Comparison of ENCODE assay signal across 8 cellular contexts in the genomic region with DNA sequence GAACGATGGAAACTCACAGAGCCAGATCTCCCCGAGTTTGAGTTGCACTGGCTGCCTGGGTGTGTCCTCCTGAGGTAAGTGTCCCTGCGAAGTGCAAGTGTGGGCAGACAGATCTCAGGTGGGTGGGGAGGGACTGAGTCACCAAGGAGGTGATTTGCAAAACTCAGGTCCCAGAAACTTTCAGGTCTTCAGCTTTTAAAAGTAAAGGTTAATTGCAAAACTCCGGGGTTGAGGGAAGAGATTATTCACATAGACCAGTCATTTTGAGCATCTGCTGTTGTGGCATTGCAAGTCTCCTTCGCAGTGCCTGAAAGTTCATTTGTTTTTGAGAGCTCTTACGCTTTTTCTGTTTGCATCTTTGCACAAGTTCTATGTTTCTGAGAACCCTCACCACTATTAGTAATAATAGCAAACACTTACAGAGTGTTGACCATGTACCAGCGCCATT. TPM values are rescaled to one million over a fixed set of nuclear protein-coding genes. Genes with fewer than 3 reads are reported as not detected.
A peak's percentile ranks its signal among the peaks of the same experiment; 100 is the strongest.
DNase-seq lines count a peak whose midpoint lies in the region; ATAC-seq and TF ChIP-seq lines count a peak whose summit lies in the region.

No MANE protein-coding gene starts in this region.

- peak; percentile 87 for DNase-seq in activated naive CD4-positive, alpha-beta T cell treated with Interleukin-2 at 50 U/mL for 16 hours
- DNase-seq in stimulated activated CD4-positive, alpha-beta T cell treated with anti-CD3 and anti-CD28 coated beads, TNF-alpha, amount 100 ng/mL, for 1 hour (ENCODE audit: low read depth in 3 of 3, low spot score in 1 of 3): peak; percentile 48 to 58 (median 52)
- DNase-seq in left cardiac atrium (no peak), cerebellum (ENCODE audit: low spot score) (no peak), MG63 (no peak), DMS153 (lab: John Stamatoyannopoulos, UW) (no peak)

- H3K27me3 ChIP-seq in KMS-11 (ENCODE audit: insufficient read depth, low read depth) (peaks cover 4% of the 10 kb centered on the region; the same call in 1 of the 2 replicates), MG63 (no peaks in the 10 kb centered on the region)

- H3K4me2 ChIP-seq in KMS-11: peak overlapping the region; percentile 91

- H3K79me2 ChIP-seq in KMS-11 (ENCODE audit: insufficient read depth, low read depth): no peaks in the 10 kb centered on the region

- H3K9me3 ChIP-seq in MG63: no peaks in the 10 kb centered on the region

- no peak overlapping the region for H2AFZ ChIP-seq in KMS-11 (ENCODE audit: low read depth)

- H3K36me3 ChIP-seq in KMS-11 (ENCODE audit: insufficient read depth): no peaks in the 10 kb centered on the region
- peaks cover 99% of the 10 kb centered on the region for H3K36me3 ChIP-seq in MG63

- H4K20me1 ChIP-seq in KMS-11 (ENCODE audit: insufficient read depth): no peaks in the 10 kb centered on the region

- H3K4me1 ChIP-seq in KMS-11 (ENCODE audit: low read depth, poor library complexity, severe bottlenecking): peaks cover 53% of the 10 kb centered on the region

- no peak for TF ChIP-seq CTCF in KMS-11 (conservative IDR thresholded peaks at IDR 0.05; ENCODE audit: low read depth, low read length)

- no peak overlapping the region for H3K9ac ChIP-seq in KMS-11

- H3K4me3 ChIP-seq in KMS-11 (IDR thresholded peaks at IDR 0.05; ENCODE audit: insufficient read depth, low read depth, low read length) (no peak overlapping the region), MG63 (no peak overlapping the region; the same call in 1 of the 2 replicates)

- intact Hi-C loops in left cardiac atrium (cut with DNase I): loop anchor here in 1 of 2 donors (10.0 kb wide), 1 partner anchor 89 kb away; no protein-coding TSS in a partner anchor

- peak overlapping the region; percentile 61; the same call in 1 of the 2 replicates for H3K27ac ChIP-seq in KMS-11

- ATAC-seq in GM19463 (IDR thresholded peaks at IDR 0.05; ENCODE audit: unreplicated experiment) (peak; percentile 32), left cardiac atrium (no peak)

RNA-seq across cellular contexts. Expression of a gene that starts 7.1 kb away (rescaled TPM):
- total RNA-seq in left cardiac atrium: 10 to 100 TPM; 63.6 to 71.2 TPM
- total RNA-seq in cerebellum: 6.0 TPM
- total RNA-seq in MG63 (2014; rRNA removed; shearing (Covaris generic); ENCODE audit: low replicate concordance): 1,423 and 1,833 TPM in 2 replicates

Comparison
In these comparisons a context has a peak if more than half of its experiments do, and no peak if none do; other contexts are left out.
1. DNase-seq: peak in activated naive CD4-positive, alpha-beta T cell treated with Interleukin-2 at 50 U/mL for 16 hours (single experiment) and stimulated activated CD4-positive, alpha-beta T cell treated with anti-CD3 and anti-CD28 coated beads, TNF-alpha, amount 100 ng/mL, for 1 hour (3 of 3); none in left cardiac atrium (single experiment), cerebellum (single experiment), MG63 (single experiment) and DMS153 (single experiment).
2. RNA of a gene that starts 7.1 kb away (total RNA-seq): 1,423 to 1,833 TPM in MG63; 63.6 to 71.2 TPM in left cardiac atrium and 6.0 TPM in cerebellum (single experiment); every median in the first group is over 10 times any median in the second.